ENCODE assay signal across 28 cellular contexts in genomic region chr12:12286441-12286840, GRCh38.
"Had no signal": no experiment of that assay in that cellular context is flagged by ENCODE, and none has a peak within 500 bp of the region (broad histone marks: within the 10 kb centered on the region; RNA-seq: fewer than 3 reads in every experiment).

No MANE protein-coding gene starts in this region.

- H3K4me3 Mint-ChIP-seq: stimulated activated effector memory CD8-positive, alpha-beta T cell treated with anti-CD3 and anti-CD28 coated beads, Interleukin-12 subunit alpha, Interleukin-12 subunit beta, amount 100 ng/mL, for 72 hours; stimulated activated memory B cell treated with anti-CD40 and anti-IgM and Interleukin-4, amounts not matched to agents 10 μg/mL and 1 μg/mL and 100 μg/mL, for 72 hours; stimulated activated naive CD8-positive, alpha-beta T cell treated with anti-CD3 and anti-CD28 coated beads, Interleukin-15, amount 100 ng/mL, for 72 hours; stimulated activated naive CD8-positive, alpha-beta T cell treated with anti-CD3 and anti-CD28 coated beads, Interleukin-15, Interleukin-2, amounts not matched to agents 100 ng/mL and 50 ng/mL, for 24 hours; type B pancreatic cell had no signal

- H3K4me1 ChIP-seq: transverse colon had no signal

- H3K9me3 Mint-ChIP-seq: stimulated activated effector memory CD8-positive, alpha-beta T cell treated with anti-CD3 and anti-CD28 coated beads, Interleukin-12 subunit alpha, Interleukin-12 subunit beta, amount 100 ng/mL, for 72 hours; stimulated activated memory B cell treated with anti-CD40 and anti-IgM and Interleukin-4, amounts not matched to agents 10 μg/mL and 1 μg/mL and 100 μg/mL, for 72 hours; stimulated activated naive CD8-positive, alpha-beta T cell treated with anti-CD3 and anti-CD28 coated beads, Interleukin-15, amount 100 ng/mL, for 72 hours; stimulated activated naive CD8-positive, alpha-beta T cell treated with anti-CD3 and anti-CD28 coated beads, Interleukin-15, Interleukin-2, amounts not matched to agents 100 ng/mL and 50 ng/mL, for 24 hours had no signal

- H3K27ac Mint-ChIP-seq: stimulated activated effector memory CD8-positive, alpha-beta T cell treated with anti-CD3 and anti-CD28 coated beads, Interleukin-12 subunit alpha, Interleukin-12 subunit beta, amount 100 ng/mL, for 72 hours; stimulated activated memory B cell treated with anti-CD40 and anti-IgM and Interleukin-4, amounts not matched to agents 10 μg/mL and 1 μg/mL and 100 μg/mL, for 72 hours; stimulated activated naive CD8-positive, alpha-beta T cell treated with anti-CD3 and anti-CD28 coated beads, Interleukin-15, Interleukin-2, amounts not matched to agents 100 ng/mL and 50 ng/mL, for 24 hours; type B pancreatic cell had no signal

- H3K4me1 Mint-ChIP-seq: stimulated activated effector memory CD8-positive, alpha-beta T cell treated with anti-CD3 and anti-CD28 coated beads, Interleukin-12 subunit alpha, Interleukin-12 subunit beta, amount 100 ng/mL, for 72 hours; stimulated activated memory B cell treated with anti-CD40 and anti-IgM and Interleukin-4, amounts not matched to agents 10 μg/mL and 1 μg/mL and 100 μg/mL, for 72 hours; stimulated activated naive CD8-positive, alpha-beta T cell treated with anti-CD3 and anti-CD28 coated beads, Interleukin-15, amount 100 ng/mL, for 72 hours had no signal

- H3K36me3 ChIP-seq: stomach, suprapubic skin, thoracic aorta, thyroid gland, tibial artery, transverse colon, upper lobe of left lung, upper lobe of right lung, uterus, vagina had no signal

- H3K4me3 ChIP-seq: stomach, suprapubic skin, testis, thoracic aorta, thyroid gland, tibial artery, transverse colon, upper lobe of left lung, upper lobe of right lung, uterus, vagina had no signal

- H3K27ac ChIP-seq: stomach, suprapubic skin, testis, thoracic aorta, thyroid gland, tibial artery, transverse colon, upper lobe of left lung, upper lobe of right lung, uterus, vagina had no signal

- H3K27me3 Mint-ChIP-seq: type B pancreatic cell had no signal

- H3K27me3 ChIP-seq: stomach, suprapubic skin, testis, thyroid gland, tibial artery, transverse colon, upper lobe of left lung, upper lobe of right lung, uterus, vagina had no signal

- DNase-seq: stimulated activated CD4-positive, alpha-beta T cell treated with anti-CD3 and anti-CD28 coated beads, Interleukin-2, amount 100 ng/mL, for 24 hours; stimulated activated CD4-positive, alpha-beta T cell treated with anti-CD3 and anti-CD28 coated beads, Interleukin-2, amount 100 ng/mL, for 48 hours; stimulated activated CD4-positive, alpha-beta T cell treated with anti-CD3 and anti-CD28 coated beads, Interleukin-4, amount 100 ng/mL, for 1 hour; stimulated activated CD4-positive, alpha-beta T cell treated with anti-CD3 and anti-CD28 coated beads, Interleukin-4, amount 100 ng/mL, for 24 hours; stimulated activated CD4-positive, alpha-beta T cell treated with anti-CD3 and anti-CD28 coated beads, Interleukin-4, amount 100 ng/mL, for 4 hours; stimulated activated CD8-positive, alpha-beta memory T cell treated with anti-CD3 and anti-CD28 coated beads, Interleukin-4, amount 100 ng/mL, for 48 hours; stimulated activated naive CD4-positive, alpha-beta T cell; stimulated activated naive CD4-positive, alpha-beta T cell treated with Interleukin-2 at 50 U/mL for 16 hours; stimulated activated naive CD8-positive, alpha-beta T cell treated with anti-CD3 and anti-CD28 coated beads, Interleukin-15, amount 100 ng/mL, for 72 hours; stimulated activated naive CD8-positive, alpha-beta T cell treated with anti-CD3 and anti-CD28 coated beads, Interleukin-15, Interleukin-2, amounts not matched to agents 100 U/mL and 50 U/mL, for 24 hours; stomach; substantia nigra; testis; thyroid gland; tibial artery; transverse colon; trophoblast cell; upper lobe of left lung; upper lobe of right lung; uterus had no signal

- H3K36me3 Mint-ChIP-seq: stimulated activated effector memory CD8-positive, alpha-beta T cell treated with anti-CD3 and anti-CD28 coated beads, Interleukin-12 subunit alpha, Interleukin-12 subunit beta, amount 100 ng/mL, for 72 hours; stimulated activated memory B cell treated with anti-CD40 and anti-IgM and Interleukin-4, amounts not matched to agents 10 μg/mL and 1 μg/mL and 100 μg/mL, for 72 hours; type B pancreatic cell had no signal

- FAIRE-seq: urothelium cell line had no signal

- ATAC-seq: stimulated activated effector memory CD8-positive, alpha-beta T cell treated with anti-CD3 and anti-CD28 coated beads, Interleukin-12 subunit alpha, Interleukin-12 subunit beta, amount 100 ng/mL, for 72 hours; stimulated activated memory B cell treated with anti-CD40 and anti-IgM and Interleukin-4, amounts not matched to agents 10 μg/mL and 1 μg/mL and 100 μg/mL, for 72 hours; stimulated activated naive CD8-positive, alpha-beta T cell treated with anti-CD3 and anti-CD28 coated beads, Interleukin-15, Interleukin-2, amounts not matched to agents 100 U/mL and 50 U/mL, for 24 hours; upper lobe of right lung had no signal

- H3K9me3 ChIP-seq: stomach, suprapubic skin, testis, thoracic aorta, thyroid gland, tibial artery, transverse colon, upper lobe of left lung, upper lobe of right lung, uterus, vagina had no signal
